ENCODE assay signal across 8 cellular contexts in the genomic region with DNA sequence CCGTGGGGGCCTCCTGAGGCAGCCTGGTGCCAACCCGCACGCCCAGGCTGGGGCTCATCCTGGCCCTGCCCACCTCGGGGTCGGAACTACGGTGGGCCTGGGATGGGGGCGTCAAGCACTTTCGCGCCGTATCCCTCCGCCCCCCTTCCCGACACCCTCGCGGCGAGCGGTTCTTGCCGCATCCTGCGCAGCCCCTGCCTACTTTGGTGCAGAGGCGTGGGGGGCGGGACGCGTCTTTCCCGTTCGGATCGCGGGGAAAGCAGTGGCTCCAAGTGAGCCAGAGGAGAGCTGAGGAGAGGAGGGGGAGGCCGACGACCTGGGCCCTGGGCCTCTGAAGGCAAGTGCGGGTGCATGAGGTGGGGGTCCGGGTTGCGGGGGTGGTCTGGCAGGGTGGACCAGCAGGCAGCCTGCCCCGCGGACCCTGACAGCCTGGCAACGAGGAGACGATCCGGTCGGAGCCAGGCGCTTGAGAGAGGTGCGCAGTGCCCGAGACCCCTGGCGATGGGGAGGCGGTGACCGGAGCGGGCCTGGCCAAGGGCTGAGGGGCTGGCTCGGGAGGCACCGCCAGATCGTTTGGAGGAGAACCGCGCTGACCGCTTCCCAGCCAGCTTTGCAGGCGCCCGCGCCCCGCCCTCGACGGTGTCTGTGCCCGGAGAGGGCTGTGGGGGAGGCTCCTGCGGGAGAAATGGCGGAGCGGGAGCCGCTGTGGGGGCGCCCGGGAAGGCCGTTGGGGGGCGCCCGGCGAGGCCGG.
DNase-seq lines count a peak whose midpoint lies in the region; ATAC-seq lines count a peak whose summit lies in the region.

A gene (plus strand): TSS at position 233 of the 751 bp plus-strand sequence. CDS start 2,422 bp downstream, outside the sequence.

- H3K36me3 ChIP-seq in NT2/D1 (ENCODE audit: insufficient read depth, insufficient read length, low read length), result peaks cover 20% of the 10 kb centered on the region
- H3K36me3 ChIP-seq in iPS-15b (ENCODE audit: control insufficient read depth, insufficient read depth, low read length), result peaks cover 5% of the 10 kb centered on the region
- H3K36me3 ChIP-seq in rectal smooth muscle tissue (ENCODE audit: control insufficient read depth, insufficient read depth, low read length), result no peaks in the 10 kb centered on the region

- H3K9me3 ChIP-seq in NT2/D1 (ENCODE audit: insufficient read depth, low read length) (no peaks in the 10 kb centered on the region), iPS-15b (ENCODE audit: control insufficient read depth, insufficient read depth, low read length) (no peaks in the 10 kb centered on the region)

- no peak within 1 kb of the TSS for H3K27ac Mint-ChIP-seq in activated T-cell treated with anti-CD3 and anti-CD28 coated beads, Interleukin-2, amount 50 U/mL, for 24 hours

- in situ Hi-C loops in T47D (cut with HindIII; ENCODE audit: low pct_unique_long_range_greater_than_20kb, low sequenced_read_pairs), result no loop called here

- no peaks in the 10 kb centered on the region for H3K9me3 Mint-ChIP-seq in activated T-cell treated with anti-CD3 and anti-CD28 coated beads, Interleukin-2, amount 50 U/mL, for 24 hours

- no peaks in the 10 kb centered on the region for H3K36me3 Mint-ChIP-seq in activated T-cell treated with anti-CD3 and anti-CD28 coated beads, Interleukin-2, amount 50 U/mL, for 24 hours (ENCODE audit: low read depth)

- peak within 1 kb of the TSS; percentile 77 for H3K4me3 Mint-ChIP-seq in activated T-cell treated with anti-CD3 and anti-CD28 coated beads, Interleukin-2, amount 50 U/mL, for 24 hours

- DNase-seq in activated T-cell treated with anti-CD3 and anti-CD28 coated beads, Interleukin-2, amount 50 U/mL, for 24 hours, result peak; percentile 40
- DNase-seq in activated T-cell treated with anti-CD3 and anti-CD28 coated beads, Interleukin-2, amount 50 U/mL, for 1 hour, result no peak
- DNase-seq in NT2/D1 (ENCODE audit: low read depth, low spot score) (no peak), T47D (ENCODE audit: low read depth in 1 of 2, low spot score in 1 of 2) (peak; percentile 19 to 36), middle frontal gyrus (ENCODE audit: extremely low spot score, low spot score) (no peak)

- ATAC-seq in HG03571 (IDR thresholded peaks at IDR 0.05; ENCODE audit: unreplicated experiment), result no peak

- peak within 1 kb of the TSS; percentile 85 for H3K9ac ChIP-seq in NT2/D1 (ENCODE audit: insufficient read length, low read depth)
- H3K9ac ChIP-seq in iPS-15b (ENCODE audit: low read depth, low read length), result peak within 1 kb of the TSS; percentile 37
- H3K9ac ChIP-seq in rectal smooth muscle tissue (ENCODE audit: low read length), result peak within 1 kb of the TSS; percentile 24

- H3K4me3 ChIP-seq in NT2/D1 (ENCODE audit: insufficient read length, low read depth) (peak within 1 kb of the TSS; percentile 69), iPS-15b (ENCODE audit: low read depth, low read length) (peak within 1 kb of the TSS; percentile 74), rectal smooth muscle tissue (ENCODE audit: low read length) (peak within 1 kb of the TSS; percentile 71)

- H3K4me1 ChIP-seq in NT2/D1 (ENCODE audit: insufficient read depth, insufficient read length) (no peaks in the 10 kb centered on the region), iPS-15b (ENCODE audit: control insufficient read depth, insufficient read depth, low read length) (no peaks in the 10 kb centered on the region), rectal smooth muscle tissue (ENCODE audit: control insufficient read depth, insufficient read depth, low read length) (no peaks in the 10 kb centered on the region)

- peaks cover 44% of the 10 kb centered on the region for H3K27me3 Mint-ChIP-seq in activated T-cell treated with anti-CD3 and anti-CD28 coated beads, Interleukin-2, amount 50 U/mL, for 24 hours

- H3K4me1 Mint-ChIP-seq in activated T-cell treated with anti-CD3 and anti-CD28 coated beads, Interleukin-2, amount 50 U/mL, for 24 hours (ENCODE audit: low read depth), result peaks cover 18% of the 10 kb centered on the region

- H3K27ac ChIP-seq in rectal smooth muscle tissue (ENCODE audit: low read depth, low read length), result peak within 1 kb of the TSS; percentile 89

- H3K27me3 ChIP-seq in NT2/D1 (ENCODE audit: insufficient read depth, insufficient read length) (peaks cover 33% of the 10 kb centered on the region), iPS-15b (ENCODE audit: control insufficient read depth, insufficient read depth, low read length) (peaks cover 10% of the 10 kb centered on the region), rectal smooth muscle tissue (ENCODE audit: control insufficient read depth, insufficient read depth, low read length) (no peaks in the 10 kb centered on the region)

Comparison
In these comparisons a context has a peak if more than half of its experiments do, and no peak if none do; other contexts are left out.
1. DNase-seq: peak in activated T-cell treated with anti-CD3 and anti-CD28 coated beads, Interleukin-2, amount 50 U/mL, for 24 hours (single experiment) and T47D (2 of 2); none in activated T-cell treated with anti-CD3 and anti-CD28 coated beads, Interleukin-2, amount 50 U/mL, for 1 hour (single experiment), NT2/D1 (single experiment) and middle frontal gyrus (single experiment).
2. H3K9ac ChIP-seq: peak in every context shown above with its lines; median percentile 85 in NT2/D1; 37 in iPS-15b; 24 in rectal smooth muscle tissue.
3. Peak in every context shown above with its lines, with median percentiles within 50 percentile points of each other: H3K4me3 ChIP-seq.